2 cellular contexts compared by ENCODE assay signal in genomic region chr7:148697256-148697841, GRCh38.
TF ChIP-seq lines count a peak whose summit lies in the region.

No MANE protein-coding gene starts in this region.

TF ChIP-seq in IMR-90, 13 proteins besides CTCF, POLR2A, EP300 and RAD21:
- TF ChIP-seq BHLHE40 (IDR thresholded peaks at IDR 0.05; ENCODE audit: low read depth, low read length) (0 out of 2 replicates have a peak, but pooled peaks have one; percentile 5), CHD1 (IDR thresholded peaks at IDR 0.05; ENCODE audit: low read depth, low read length) (no peak)

TF ChIP-seq in H1, 55 proteins besides CTCF, POLR2A, EP300 and RAD21:
- no peak for TF ChIP-seq TAF7 (optimal IDR thresholded peaks at IDR 0.05; ENCODE audit: borderline replicate concordance, low read depth, low read length)
- no peak for TF ChIP-seq PHF8 (conservative IDR thresholded peaks at IDR 0.05; ENCODE audit: low read depth, low read length)
- TF ChIP-seq RXRA (IDR thresholded peaks at IDR 0.05; ENCODE audit: insufficient read depth, low read depth, low read length), result no peak
- TF ChIP-seq SP1 (IDR thresholded peaks at IDR 0.05; ENCODE audit: low read depth, low read length), result no peak
- TF ChIP-seq GABPA (IDR thresholded peaks at IDR 0.05; ENCODE audit: borderline replicate concordance, insufficient read depth, low read length), result no peak
- TF ChIP-seq TBP (IDR thresholded peaks at IDR 0.05; ENCODE audit: low read depth, low read length), result no peak
